1 cellular context compared by ENCODE assay signal in genomic region chr11:77994434-77995362, GRCh38.
A peak's percentile ranks its signal among the peaks of the same experiment; 100 is the strongest.
TF ChIP-seq lines count a peak whose summit lies in the region.

A gene with protein sequence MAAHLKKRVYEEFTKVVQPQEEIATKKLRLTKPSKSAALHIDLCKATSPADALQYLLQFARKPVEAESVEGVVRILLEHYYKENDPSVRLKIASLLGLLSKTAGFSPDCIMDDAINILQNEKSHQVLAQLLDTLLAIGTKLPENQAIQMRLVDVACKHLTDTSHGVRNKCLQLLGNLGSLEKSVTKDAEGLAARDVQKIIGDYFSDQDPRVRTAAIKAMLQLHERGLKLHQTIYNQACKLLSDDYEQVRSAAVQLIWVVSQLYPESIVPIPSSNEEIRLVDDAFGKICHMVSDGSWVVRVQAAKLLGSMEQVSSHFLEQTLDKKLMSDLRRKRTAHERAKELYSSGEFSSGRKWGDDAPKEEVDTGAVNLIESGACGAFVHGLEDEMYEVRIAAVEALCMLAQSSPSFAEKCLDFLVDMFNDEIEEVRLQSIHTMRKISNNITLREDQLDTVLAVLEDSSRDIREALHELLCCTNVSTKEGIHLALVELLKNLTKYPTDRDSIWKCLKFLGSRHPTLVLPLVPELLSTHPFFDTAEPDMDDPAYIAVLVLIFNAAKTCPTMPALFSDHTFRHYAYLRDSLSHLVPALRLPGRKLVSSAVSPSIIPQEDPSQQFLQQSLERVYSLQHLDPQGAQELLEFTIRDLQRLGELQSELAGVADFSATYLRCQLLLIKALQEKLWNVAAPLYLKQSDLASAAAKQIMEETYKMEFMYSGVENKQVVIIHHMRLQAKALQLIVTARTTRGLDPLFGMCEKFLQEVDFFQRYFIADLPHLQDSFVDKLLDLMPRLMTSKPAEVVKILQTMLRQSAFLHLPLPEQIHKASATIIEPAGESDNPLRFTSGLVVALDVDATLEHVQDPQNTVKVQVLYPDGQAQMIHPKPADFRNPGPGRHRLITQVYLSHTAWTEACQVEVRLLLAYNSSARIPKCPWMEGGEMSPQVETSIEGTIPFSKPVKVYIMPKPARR (minus strand): TSS chr11:77994668. CDS start chr11:77994643, 25 bp downstream.

TF ChIP-seq in HEK293, 187 proteins besides CTCF, POLR2A, EP300 and RAD21 (continued from another document and continues in another):
- TF ChIP-seq, protein P1, sequence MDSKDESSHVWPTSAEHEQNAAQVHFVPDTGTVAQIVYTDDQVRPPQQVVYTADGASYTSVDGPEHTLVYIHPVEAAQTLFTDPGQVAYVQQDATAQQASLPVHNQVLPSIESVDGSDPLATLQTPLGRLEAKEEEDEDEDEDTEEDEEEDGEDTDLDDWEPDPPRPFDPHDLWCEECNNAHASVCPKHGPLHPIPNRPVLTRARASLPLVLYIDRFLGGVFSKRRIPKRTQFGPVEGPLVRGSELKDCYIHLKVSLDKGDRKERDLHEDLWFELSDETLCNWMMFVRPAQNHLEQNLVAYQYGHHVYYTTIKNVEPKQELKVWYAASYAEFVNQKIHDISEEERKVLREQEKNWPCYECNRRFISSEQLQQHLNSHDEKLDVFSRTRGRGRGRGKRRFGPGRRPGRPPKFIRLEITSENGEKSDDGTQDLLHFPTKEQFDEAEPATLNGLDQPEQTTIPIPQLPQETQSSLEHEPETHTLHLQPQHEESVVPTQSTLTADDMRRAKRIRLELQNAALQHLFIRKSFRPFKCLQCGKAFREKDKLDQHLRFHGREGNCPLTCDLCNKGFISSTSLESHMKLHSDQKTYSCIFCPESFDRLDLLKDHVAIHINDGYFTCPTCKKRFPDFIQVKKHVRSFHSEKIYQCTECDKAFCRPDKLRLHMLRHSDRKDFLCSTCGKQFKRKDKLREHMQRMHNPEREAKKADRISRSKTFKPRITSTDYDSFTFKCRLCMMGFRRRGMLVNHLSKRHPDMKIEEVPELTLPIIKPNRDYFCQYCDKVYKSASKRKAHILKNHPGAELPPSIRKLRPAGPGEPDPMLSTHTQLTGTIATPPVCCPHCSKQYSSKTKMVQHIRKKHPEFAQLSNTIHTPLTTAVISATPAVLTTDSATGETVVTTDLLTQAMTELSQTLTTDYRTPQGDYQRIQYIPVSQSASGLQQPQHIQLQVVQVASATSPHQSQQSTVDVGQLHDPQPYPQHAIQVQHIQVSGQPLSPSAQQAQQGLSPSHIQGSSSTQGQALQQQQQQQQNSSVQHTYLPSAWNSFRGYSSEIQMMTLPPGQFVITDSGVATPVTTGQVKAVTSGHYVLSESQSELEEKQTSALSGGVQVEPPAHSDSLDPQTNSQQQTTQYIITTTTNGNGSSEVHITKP (tag by site-specific recombination; IDR thresholded peaks at IDR 0.05), result peak; percentile 94
- no peak for TF ChIP-seq ZIC2 (tag by site-specific recombination; IDR thresholded peaks at IDR 0.05)
- TF ChIP-seq, protein P2, sequence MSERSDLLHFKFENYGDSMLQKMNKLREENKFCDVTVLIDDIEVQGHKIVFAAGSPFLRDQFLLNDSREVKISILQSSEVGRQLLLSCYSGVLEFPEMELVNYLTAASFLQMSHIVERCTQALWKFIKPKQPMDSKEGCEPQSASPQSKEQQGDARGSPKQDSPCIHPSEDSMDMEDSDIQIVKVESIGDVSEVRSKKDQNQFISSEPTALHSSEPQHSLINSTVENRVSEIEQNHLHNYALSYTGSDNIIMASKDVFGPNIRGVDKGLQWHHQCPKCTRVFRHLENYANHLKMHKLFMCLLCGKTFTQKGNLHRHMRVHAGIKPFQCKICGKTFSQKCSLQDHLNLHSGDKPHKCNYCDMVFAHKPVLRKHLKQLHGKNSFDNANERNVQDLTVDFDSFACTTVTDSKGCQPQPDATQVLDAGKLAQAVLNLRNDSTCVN (tag by site-specific recombination; optimal IDR thresholded peaks at IDR 0.05), result peak; percentile 31
- TF ChIP-seq ZSCAN4 (tag by site-specific recombination; IDR thresholded peaks at IDR 0.05), result no peak
- peak; percentile 37 for TF ChIP-seq KLF9 (tag by site-specific recombination; IDR thresholded peaks at IDR 0.05; ENCODE audit: low read depth)
- TF ChIP-seq BCL11B (tag by site-specific recombination; IDR thresholded peaks at IDR 0.05; ENCODE audit: low read depth), result 0 out of 2 replicates have a peak, but pooled peaks have one; percentile 53
- no peak for TF ChIP-seq ZNF561 (tag by site-specific recombination; IDR thresholded peaks at IDR 0.05; ENCODE audit: borderline replicate concordance)
- no peak; the same call in 1 of the 2 replicates for TF ChIP-seq ZNF843 (tag by site-specific recombination; IDR thresholded peaks at IDR 0.05)
- TF ChIP-seq GLIS1 (tag by site-specific recombination; IDR thresholded peaks at IDR 0.05), result peak; percentile 54
- TF ChIP-seq ZBTB17 (tag by site-specific recombination; IDR thresholded peaks at IDR 0.05), result peak; percentile 96
- TF ChIP-seq ZNF416 (tag by site-specific recombination; IDR thresholded peaks at IDR 0.05), result no peak
- no peak for TF ChIP-seq ZNF18 (tag by site-specific recombination; IDR thresholded peaks at IDR 0.05)
- TF ChIP-seq ZNF660 (tag by site-specific recombination; IDR thresholded peaks at IDR 0.05), result peak; percentile 32; the same call in 1 of the 2 replicates
- peak; percentile 97 for TF ChIP-seq SP3 (tag by site-specific recombination; IDR thresholded peaks at IDR 0.05)
- peak; percentile 81 for TF ChIP-seq ZNF629 (tag by site-specific recombination; IDR thresholded peaks at IDR 0.05)
- peak; percentile 81 for TF ChIP-seq GLIS2 (tag by site-specific recombination; IDR thresholded peaks at IDR 0.05)
- TF ChIP-seq REPIN1 (tag by site-specific recombination; IDR thresholded peaks at IDR 0.05; ENCODE audit: low read depth), result no peak
- TF ChIP-seq FEZF1 (tag by site-specific recombination; IDR thresholded peaks at IDR 0.05), result peak; percentile 53
- no peak for TF ChIP-seq ZNF211 (tag by site-specific recombination; IDR thresholded peaks at IDR 0.05; ENCODE audit: low read depth)
- TF ChIP-seq KLF10 (tag by site-specific recombination; IDR thresholded peaks at IDR 0.05), result peak; percentile 82
- peak; percentile 15; the same call in 1 of the 2 replicates for TF ChIP-seq ZNF501 (tag by site-specific recombination; IDR thresholded peaks at IDR 0.05)
- TF ChIP-seq ZNF366 (tag by site-specific recombination; conservative IDR thresholded peaks at IDR 0.05), result peak; percentile 97
- TF ChIP-seq ZNF362 (tag by site-specific recombination; IDR thresholded peaks at IDR 0.05), result peak; percentile 94
- peak; percentile 72; the same call in 1 of the 2 replicates for TF ChIP-seq TRIM28 (IDR thresholded peaks at IDR 0.05; ENCODE audit: borderline replicate concordance, low read length)
- TF ChIP-seq, protein P3, sequence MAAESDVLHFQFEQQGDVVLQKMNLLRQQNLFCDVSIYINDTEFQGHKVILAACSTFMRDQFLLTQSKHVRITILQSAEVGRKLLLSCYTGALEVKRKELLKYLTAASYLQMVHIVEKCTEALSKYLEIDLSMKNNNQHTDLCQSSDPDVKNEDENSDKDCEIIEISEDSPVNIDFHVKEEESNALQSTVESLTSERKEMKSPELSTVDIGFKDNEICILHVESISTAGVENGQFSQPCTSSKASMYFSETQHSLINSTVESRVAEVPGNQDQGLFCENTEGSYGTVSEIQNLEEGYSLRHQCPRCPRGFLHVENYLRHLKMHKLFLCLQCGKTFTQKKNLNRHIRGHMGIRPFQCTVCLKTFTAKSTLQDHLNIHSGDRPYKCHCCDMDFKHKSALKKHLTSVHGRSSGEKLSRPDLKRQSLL (tag by site-specific recombination; IDR thresholded peaks at IDR 0.05), result peak; percentile 43; the same call in 1 of the 2 replicates
- TF ChIP-seq, protein P4, sequence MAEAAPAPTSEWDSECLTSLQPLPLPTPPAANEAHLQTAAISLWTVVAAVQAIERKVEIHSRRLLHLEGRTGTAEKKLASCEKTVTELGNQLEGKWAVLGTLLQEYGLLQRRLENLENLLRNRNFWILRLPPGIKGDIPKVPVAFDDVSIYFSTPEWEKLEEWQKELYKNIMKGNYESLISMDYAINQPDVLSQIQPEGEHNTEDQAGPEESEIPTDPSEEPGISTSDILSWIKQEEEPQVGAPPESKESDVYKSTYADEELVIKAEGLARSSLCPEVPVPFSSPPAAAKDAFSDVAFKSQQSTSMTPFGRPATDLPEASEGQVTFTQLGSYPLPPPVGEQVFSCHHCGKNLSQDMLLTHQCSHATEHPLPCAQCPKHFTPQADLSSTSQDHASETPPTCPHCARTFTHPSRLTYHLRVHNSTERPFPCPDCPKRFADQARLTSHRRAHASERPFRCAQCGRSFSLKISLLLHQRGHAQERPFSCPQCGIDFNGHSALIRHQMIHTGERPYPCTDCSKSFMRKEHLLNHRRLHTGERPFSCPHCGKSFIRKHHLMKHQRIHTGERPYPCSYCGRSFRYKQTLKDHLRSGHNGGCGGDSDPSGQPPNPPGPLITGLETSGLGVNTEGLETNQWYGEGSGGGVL (tag by site-specific recombination; IDR thresholded peaks at IDR 0.05), result peak; percentile 20; the same call in 1 of the 2 replicates
- peak; percentile 29; the same call in 1 of the 2 replicates for TF ChIP-seq ZBTB8A (tag by site-specific recombination; IDR thresholded peaks at IDR 0.05)
- TF ChIP-seq WT1 (tag by site-specific recombination; IDR thresholded peaks at IDR 0.05), result peak; percentile 90
- TF ChIP-seq SCRT2 (tag by site-specific recombination; IDR thresholded peaks at IDR 0.05), result peak; percentile 81
- TF ChIP-seq SALL2 (tag by site-specific recombination; IDR thresholded peaks at IDR 0.05; ENCODE audit: borderline replicate concordance), result no peak
- TF ChIP-seq ZNF341 (tag by site-specific recombination; IDR thresholded peaks at IDR 0.05; ENCODE audit: low read depth), result peak; percentile 94
- TF ChIP-seq, protein P5, sequence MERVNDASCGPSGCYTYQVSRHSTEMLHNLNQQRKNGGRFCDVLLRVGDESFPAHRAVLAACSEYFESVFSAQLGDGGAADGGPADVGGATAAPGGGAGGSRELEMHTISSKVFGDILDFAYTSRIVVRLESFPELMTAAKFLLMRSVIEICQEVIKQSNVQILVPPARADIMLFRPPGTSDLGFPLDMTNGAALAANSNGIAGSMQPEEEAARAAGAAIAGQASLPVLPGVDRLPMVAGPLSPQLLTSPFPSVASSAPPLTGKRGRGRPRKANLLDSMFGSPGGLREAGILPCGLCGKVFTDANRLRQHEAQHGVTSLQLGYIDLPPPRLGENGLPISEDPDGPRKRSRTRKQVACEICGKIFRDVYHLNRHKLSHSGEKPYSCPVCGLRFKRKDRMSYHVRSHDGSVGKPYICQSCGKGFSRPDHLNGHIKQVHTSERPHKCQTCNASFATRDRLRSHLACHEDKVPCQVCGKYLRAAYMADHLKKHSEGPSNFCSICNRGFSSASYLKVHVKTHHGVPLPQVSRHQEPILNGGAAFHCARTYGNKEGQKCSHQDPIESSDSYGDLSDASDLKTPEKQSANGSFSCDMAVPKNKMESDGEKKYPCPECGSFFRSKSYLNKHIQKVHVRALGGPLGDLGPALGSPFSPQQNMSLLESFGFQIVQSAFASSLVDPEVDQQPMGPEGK (tag by site-specific recombination; IDR thresholded peaks at IDR 0.05), result peak; percentile 74
- TF ChIP-seq, protein P6, sequence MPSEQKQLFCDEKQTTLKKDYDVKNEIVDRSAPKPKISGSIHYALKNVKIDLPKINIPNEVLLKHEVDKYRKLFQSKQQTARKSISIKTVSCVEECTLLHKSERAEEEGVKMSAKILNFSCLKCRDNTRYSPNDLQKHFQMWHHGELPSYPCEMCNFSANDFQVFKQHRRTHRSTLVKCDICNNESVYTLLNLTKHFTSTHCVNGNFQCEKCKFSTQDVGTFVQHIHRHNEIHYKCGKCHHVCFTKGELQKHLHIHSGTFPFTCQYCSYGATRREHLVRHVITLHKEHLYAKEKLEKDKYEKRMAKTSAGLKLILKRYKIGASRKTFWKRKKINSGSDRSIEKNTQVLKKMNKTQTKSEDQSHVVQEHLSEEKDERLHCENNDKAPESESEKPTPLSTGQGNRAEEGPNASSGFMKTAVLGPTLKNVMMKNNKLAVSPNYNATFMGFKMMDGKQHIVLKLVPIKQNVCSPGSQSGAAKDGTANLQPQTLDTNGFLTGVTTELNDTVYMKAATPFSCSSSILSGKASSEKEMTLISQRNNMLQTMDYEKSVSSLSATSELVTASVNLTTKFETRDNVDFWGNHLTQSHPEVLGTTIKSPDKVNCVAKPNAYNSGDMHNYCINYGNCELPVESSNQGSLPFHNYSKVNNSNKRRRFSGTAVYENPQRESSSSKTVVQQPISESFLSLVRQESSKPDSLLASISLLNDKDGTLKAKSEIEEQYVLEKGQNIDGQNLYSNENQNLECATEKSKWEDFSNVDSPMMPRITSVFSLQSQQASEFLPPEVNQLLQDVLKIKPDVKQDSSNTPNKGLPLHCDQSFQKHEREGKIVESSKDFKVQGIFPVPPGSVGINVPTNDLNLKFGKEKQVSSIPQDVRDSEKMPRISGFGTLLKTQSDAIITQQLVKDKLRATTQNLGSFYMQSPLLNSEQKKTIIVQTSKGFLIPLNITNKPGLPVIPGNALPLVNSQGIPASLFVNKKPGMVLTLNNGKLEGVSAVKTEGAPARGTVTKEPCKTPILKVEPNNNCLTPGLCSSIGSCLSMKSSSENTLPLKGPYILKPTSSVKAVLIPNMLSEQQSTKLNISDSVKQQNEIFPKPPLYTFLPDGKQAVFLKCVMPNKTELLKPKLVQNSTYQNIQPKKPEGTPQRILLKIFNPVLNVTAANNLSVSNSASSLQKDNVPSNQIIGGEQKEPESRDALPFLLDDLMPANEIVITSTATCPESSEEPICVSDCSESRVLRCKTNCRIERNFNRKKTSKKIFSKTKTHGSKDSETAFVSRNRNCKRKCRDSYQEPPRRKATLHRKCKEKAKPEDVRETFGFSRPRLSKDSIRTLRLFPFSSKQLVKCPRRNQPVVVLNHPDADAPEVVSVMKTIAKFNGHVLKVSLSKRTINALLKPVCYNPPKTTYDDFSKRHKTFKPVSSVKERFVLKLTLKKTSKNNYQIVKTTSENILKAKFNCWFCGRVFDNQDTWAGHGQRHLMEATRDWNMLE (tag by site-specific recombination; conservative IDR thresholded peaks at IDR 0.05; ENCODE audit: low read depth), result peak; percentile 93
